Comparison of ENCODE assay signal across 20 cellular contexts in genomic region chr16:19436540-19436939, GRCh38. TPM values are rescaled to one million over a fixed set of nuclear protein-coding genes. Genes with fewer than 3 reads are reported as not detected.
"Had no signal": no experiment of that assay in that cellular context is flagged by ENCODE, and none has a peak within 500 bp of the region (broad histone marks: within the 10 kb centered on the region; RNA-seq: fewer than 3 reads in every experiment).

No MANE protein-coding gene starts in this region.

- H3K27me3 ChIP-seq: body of pancreas, sigmoid colon, thyroid gland had no signal

- H3K4me1 Mint-ChIP-seq: endodermal cell, nephron had no signal

- H3K27me3 Mint-ChIP-seq: activated CD8-positive, alpha-beta T cell treated with anti-CD3 and anti-CD28 coated beads for 36 hours had no signal

- H3K4me1 ChIP-seq: sigmoid colon, thyroid gland had no signal

- H3K9me3 Mint-ChIP-seq: activated CD4-positive, alpha-beta T cell treated with anti-CD3 and anti-CD28 coated beads, Interleukin-2, amount 10 ng/mL, durations not matched to agents 24 days and 14 days; activated CD8-positive, alpha-beta T cell treated with anti-CD3 and anti-CD28 coated beads for 36 hours; activated naive CD4-positive, alpha-beta T cell treated with anti-CD3 and anti-CD28 coated beads for 36 hours; activated T-cell treated with anti-CD3 and anti-CD28 coated beads, Interleukin-2, amount 50 U/mL, for 24 hours; endodermal cell; nephron had no signal

- H3K4me3 Mint-ChIP-seq: activated CD4-positive, alpha-beta T cell treated with anti-CD3 and anti-CD28 coated beads, Interleukin-2, amount 10 ng/mL, durations not matched to agents 24 days and 14 days; activated CD8-positive, alpha-beta T cell treated with anti-CD3 and anti-CD28 coated beads for 36 hours; activated naive CD4-positive, alpha-beta T cell treated with anti-CD3 and anti-CD28 coated beads for 36 hours; activated T-cell treated with anti-CD3 and anti-CD28 coated beads, Interleukin-2, amount 50 U/mL, for 24 hours; endodermal cell; nephron had no signal

- H3K27ac ChIP-seq: sigmoid colon, spleen, thyroid gland had no signal

- DNase-seq: activated CD4-positive, alpha-beta T cell treated with anti-CD3 and anti-CD28 coated beads, Interleukin-2, amount 10 ng/mL, durations not matched to agents 24 days and 14 days; activated CD8-positive, alpha-beta T cell treated with anti-CD3 and anti-CD28 coated beads for 36 hours; activated naive CD4-positive, alpha-beta T cell treated with anti-CD3 and anti-CD28 coated beads for 36 hours; activated T-cell treated with anti-CD3 and anti-CD28 coated beads, Interleukin-2, amount 50 U/mL, for 24 hours; caudate nucleus; endodermal cell; head of caudate nucleus; kidney glomerular epithelial cell; left ventricle myocardium superior; mesendoderm; sigmoid colon; spleen; stimulated activated naive CD4-positive, alpha-beta T cell; T1000; thyroid gland had no signal

- H3K27ac Mint-ChIP-seq: activated CD4-positive, alpha-beta T cell treated with anti-CD3 and anti-CD28 coated beads, Interleukin-2, amount 10 ng/mL, durations not matched to agents 24 days and 14 days; activated CD8-positive, alpha-beta T cell treated with anti-CD3 and anti-CD28 coated beads for 36 hours; activated naive CD4-positive, alpha-beta T cell treated with anti-CD3 and anti-CD28 coated beads for 36 hours; activated T-cell treated with anti-CD3 and anti-CD28 coated beads, Interleukin-2, amount 50 U/mL, for 24 hours; endodermal cell; nephron had no signal

- FAIRE-seq: frontal cortex, urothelium cell line had no signal

- ATAC-seq: activated CD8-positive, alpha-beta T cell treated with anti-CD3 and anti-CD28 coated beads for 36 hours; left ventricle myocardium superior had no signal

- H3K4me3 ChIP-seq: body of pancreas, sigmoid colon, spleen, thyroid gland had no signal

- H3K9me3 ChIP-seq: body of pancreas, sigmoid colon, spleen, thyroid gland had no signal

- H3K36me3 ChIP-seq: sigmoid colon, spleen, thyroid gland had no signal

RNA-seq across cellular contexts. Expression of gene TMC5, which starts 18.9 kb away (rescaled TPM):
- total RNA-seq: activated CD4-positive, alpha-beta T cell treated with anti-CD3 and anti-CD28 coated beads, Interleukin-2, amount 10 ng/mL, durations not matched to agents 24 days and 14 days; activated CD8-positive, alpha-beta T cell treated with anti-CD3 and anti-CD28 coated beads for 36 hours; activated naive CD4-positive, alpha-beta T cell treated with anti-CD3 and anti-CD28 coated beads for 36 hours; left ventricle myocardium superior; T-helper 1 cell treated with Interleukin-12 subunit alpha and Interleukin-12 subunit beta and Interleukin-4 antibody, amounts not matched to agents 30 ng/mL and 1 ng/mL, for 36 hours had no signal
